Comparison of ENCODE assay signal across 10 cellular contexts in the genomic region with DNA sequence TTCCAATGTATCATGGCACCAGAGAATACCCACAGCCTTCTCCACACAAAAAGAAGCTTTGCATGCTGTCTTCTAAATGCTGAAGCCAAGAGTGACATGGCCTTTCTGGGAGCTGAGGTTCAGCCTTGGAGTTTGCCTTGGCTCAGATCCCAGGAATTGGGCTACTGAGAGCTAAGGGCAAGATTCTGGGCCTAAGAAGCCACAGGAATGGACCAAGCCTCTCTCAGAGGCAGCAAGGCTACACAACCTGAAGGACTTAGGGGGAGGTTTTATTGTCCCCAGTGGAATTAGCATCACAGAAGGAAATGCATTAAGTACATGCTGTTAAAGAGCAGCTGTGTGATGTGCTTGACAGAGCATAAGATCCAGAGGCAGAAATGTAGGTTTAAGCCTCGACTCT.
A peak's percentile ranks its signal among the peaks of the same experiment; 100 is the strongest.
DNase-seq lines count a peak whose midpoint lies in the region; ATAC-seq and TF ChIP-seq lines count a peak whose summit lies in the region.
"Had no signal": no experiment of that assay in that cellular context is flagged by ENCODE, and none has a peak within 500 bp of the region (broad histone marks: within the 10 kb centered on the region; RNA-seq: fewer than 3 reads in every experiment).

No MANE protein-coding gene starts in this region.

- no peak overlapping the region for H3K4me3 ChIP-seq in retinal pigment epithelial cell (ENCODE audit: low read length)
- H3K4me3 ChIP-seq in naive thymus-derived CD4-positive, alpha-beta T cell (ENCODE audit: low read length) = no peak overlapping the region

- H3K36me3 Mint-ChIP-seq in effector memory CD8-positive, alpha-beta T cell (ENCODE audit: insufficient read depth) = no peaks in the 10 kb centered on the region
- H3K36me3 Mint-ChIP-seq in naive thymus-derived CD4-positive, alpha-beta T cell = no peaks in the 10 kb centered on the region

- H3K27me3 Mint-ChIP-seq in effector memory CD8-positive, alpha-beta T cell = no peaks in the 10 kb centered on the region
- no peaks in the 10 kb centered on the region for H3K27me3 Mint-ChIP-seq in naive thymus-derived CD4-positive, alpha-beta T cell

- intact Hi-C loops in naive thymus-derived CD4-positive, alpha-beta T cell (cut with micrococcal nuclease) = no loop called here

- CTCF ChIA-PET in naive thymus-derived CD4-positive, alpha-beta T cell (lab: Charles Lee) = no interaction called here

- H3K9me3 Mint-ChIP-seq in effector memory CD8-positive, alpha-beta T cell = peaks cover 0 to 8% of the 10 kb centered on the region in 2 donors
- H3K9me3 Mint-ChIP-seq in naive thymus-derived CD4-positive, alpha-beta T cell = peaks cover 0 to 14% (median 1%) of the 10 kb centered on the region in 11 donors
- H3K9me3 Mint-ChIP-seq: T-helper 2 cell treated with Interferon-gamma antibody and Interleukin-4, amounts not matched to agents 5 μg/mL and 100 μg/mL, for 36 hours had no signal

- no peaks in the 10 kb centered on the region for H3K4me1 Mint-ChIP-seq in effector memory CD8-positive, alpha-beta T cell (ENCODE audit: low read depth in 2 of 2)
- H3K4me1 Mint-ChIP-seq in naive thymus-derived CD4-positive, alpha-beta T cell = no peaks in the 10 kb centered on the region

- no peaks in the 10 kb centered on the region for H3K4me1 ChIP-seq in naive thymus-derived CD4-positive, alpha-beta T cell (ENCODE audit: control insufficient read depth in 2 of 2, insufficient read depth in 2 of 2, low read length in 2 of 2)

- DNase-seq in GM04503 (ENCODE audit: low read depth) = peak; percentile 79
- DNase-seq in NCI-H2196 treated with DMSO at 0.1 percent for 48 hours (lab: John Stamatoyannopoulos, UW; ENCODE audit: unreplicated experiment) = peak; percentile 72
- peak; percentile 96 for DNase-seq in fibroblast of peridontal ligament (ENCODE audit: extremely low read depth)
- DNase-seq in retinal pigment epithelial cell (ENCODE audit: low read depth) = peak; percentile 83
- no peak for DNase-seq in effector memory CD8-positive, alpha-beta T cell
- no peak for DNase-seq in naive thymus-derived CD4-positive, alpha-beta T cell
- DNase-seq: stimulated activated CD4-positive, alpha-beta T cell treated with anti-CD3 and anti-CD28 coated beads, Interleukin-12 subunit alpha, Interleukin-12 subunit beta, amount 100 ng/mL, for 4 hours had no signal

- POLR2A ChIA-PET in naive thymus-derived CD4-positive, alpha-beta T cell (lab: Charles Lee) = no interaction called here

- H3K36me3 ChIP-seq in naive thymus-derived CD4-positive, alpha-beta T cell (ENCODE audit: control insufficient read depth in 2 of 3, insufficient read depth in 3 of 3, low read length in 3 of 3) = no peaks in the 10 kb centered on the region

- H3K27ac Mint-ChIP-seq in effector memory CD8-positive, alpha-beta T cell = no peak overlapping the region
- H3K27ac Mint-ChIP-seq in naive thymus-derived CD4-positive, alpha-beta T cell = no peak overlapping the region
- H3K27ac Mint-ChIP-seq: T-helper 2 cell treated with Interferon-gamma antibody and Interleukin-4, amounts not matched to agents 5 μg/mL and 100 μg/mL, for 36 hours had no signal

- ATAC-seq in GM19467 (IDR thresholded peaks at IDR 0.05; ENCODE audit: unreplicated experiment) = no peak
- no peak for ATAC-seq in GM21825 (IDR thresholded peaks at IDR 0.05; ENCODE audit: unreplicated experiment)
- ATAC-seq in effector memory CD8-positive, alpha-beta T cell (replicated peaks) = no peak
- no peak for ATAC-seq in naive thymus-derived CD4-positive, alpha-beta T cell

- H3K27ac ChIP-seq in naive thymus-derived CD4-positive, alpha-beta T cell (ENCODE audit: low read depth, low read length) = no peak overlapping the region

- TF ChIP-seq CTCF in retinal pigment epithelial cell (conservative IDR thresholded peaks at IDR 0.05; ENCODE audit: low read depth, low read length) = no peak

- no peak overlapping the region for H3K4me3 Mint-ChIP-seq in effector memory CD8-positive, alpha-beta T cell
- H3K4me3 Mint-ChIP-seq in naive thymus-derived CD4-positive, alpha-beta T cell = no peak overlapping the region
- H3K4me3 Mint-ChIP-seq: T-helper 2 cell treated with Interferon-gamma antibody and Interleukin-4, amounts not matched to agents 5 μg/mL and 100 μg/mL, for 36 hours had no signal

- H3K9me3 ChIP-seq in naive thymus-derived CD4-positive, alpha-beta T cell (ENCODE audit: control insufficient read depth in 2 of 3, low read length in 3 of 3) = no peaks in the 10 kb centered on the region

- H3K27me3 ChIP-seq in naive thymus-derived CD4-positive, alpha-beta T cell (ENCODE audit: control insufficient read depth in 2 of 2, insufficient read depth in 2 of 2, low read length in 2 of 2) = no peaks in the 10 kb centered on the region

Comparison
In these comparisons a context has a peak if more than half of its experiments do, and no peak if none do; other contexts are left out.
1. DNase-seq: peak in GM04503 (single experiment), NCI-H2196 treated with DMSO at 0.1 percent for 48 hours (single experiment), fibroblast of peridontal ligament (single experiment) and retinal pigment epithelial cell (single experiment); none in effector memory CD8-positive, alpha-beta T cell (0 of 3) and naive thymus-derived CD4-positive, alpha-beta T cell (0 of 9).